1 cellular context compared by ENCODE assay signal in genomic region chr12:54033106-54033979, GRCh38.
TF ChIP-seq lines count a peak whose summit lies in the region.

No MANE protein-coding gene starts in this region.

TF ChIP-seq in HEK293, 187 proteins besides CTCF, POLR2A, EP300 and RAD21 (continued from another document and continues in another):
- TF ChIP-seq, protein P1, sequence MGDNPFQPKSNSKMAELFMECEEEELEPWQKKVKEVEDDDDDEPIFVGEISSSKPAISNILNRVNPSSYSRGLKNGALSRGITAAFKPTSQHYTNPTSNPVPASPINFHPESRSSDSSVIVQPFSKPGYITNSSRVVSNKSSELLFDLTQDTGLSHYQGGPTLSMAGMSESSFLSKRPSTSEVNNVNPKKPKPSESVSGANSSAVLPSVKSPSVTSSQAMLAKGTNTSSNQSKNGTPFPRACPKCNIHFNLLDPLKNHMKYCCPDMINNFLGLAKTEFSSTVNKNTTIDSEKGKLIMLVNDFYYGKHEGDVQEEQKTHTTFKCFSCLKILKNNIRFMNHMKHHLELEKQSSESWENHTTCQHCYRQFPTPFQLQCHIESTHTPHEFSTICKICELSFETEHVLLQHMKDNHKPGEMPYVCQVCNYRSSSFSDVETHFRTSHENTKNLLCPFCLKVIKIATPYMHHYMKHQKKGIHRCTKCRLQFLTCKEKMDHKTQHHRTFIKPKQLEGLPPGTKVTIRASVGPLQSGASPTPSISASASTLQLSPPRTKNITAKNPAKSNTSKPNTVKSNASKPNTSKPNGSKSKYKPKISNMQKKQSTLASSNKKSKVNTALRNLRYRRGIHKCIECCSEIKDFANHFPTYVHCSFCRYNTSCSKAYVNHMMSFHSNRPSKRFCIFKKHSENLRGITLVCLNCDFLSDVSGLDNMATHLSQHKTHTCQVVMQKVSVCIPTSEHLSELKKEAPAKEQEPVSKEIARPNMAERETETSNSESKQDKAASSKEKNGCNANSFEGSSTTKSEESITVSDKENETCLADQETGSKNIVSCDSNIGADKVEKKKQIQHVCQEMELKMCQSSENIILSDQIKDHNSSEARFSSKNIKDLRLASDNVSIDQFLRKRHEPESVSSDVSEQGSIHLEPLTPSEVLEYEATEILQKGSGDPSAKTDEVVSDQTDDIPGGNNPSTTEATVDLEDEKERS (tag by site-specific recombination; IDR thresholded peaks at IDR 0.05) = no peak
- TF ChIP-seq ZFP3 (tag by site-specific recombination; IDR thresholded peaks at IDR 0.05; ENCODE audit: low read depth) (peak; percentile 29; the same call in 1 of the 2 replicates), ZSCAN30 (tag by site-specific recombination; IDR thresholded peaks at IDR 0.05) (peak; percentile 100), ZBTB20 (tag by site-specific recombination; IDR thresholded peaks at IDR 0.05) (peak; percentile 88), ZNF473 (tag by site-specific recombination; IDR thresholded peaks at IDR 0.05) (no peak), ZNF837 (tag by site-specific recombination; IDR thresholded peaks at IDR 0.05) (no peak), REPIN1 (tag by site-specific recombination; IDR thresholded peaks at IDR 0.05; ENCODE audit: low read depth) (no peak), ZNF654 (tag by site-specific recombination; IDR thresholded peaks at IDR 0.05; ENCODE audit: low read depth) (peak; percentile 27; the same call in 1 of the 2 replicates), ZNF274 (IDR thresholded peaks at IDR 0.05; ENCODE audit: low read length) (no peak), ZNF274 (tag by site-specific recombination; IDR thresholded peaks at IDR 0.05; ENCODE audit: borderline replicate concordance) (no peak), ZXDB (tag by site-specific recombination; IDR thresholded peaks at IDR 0.05) (peak; percentile 98), HOXC10 (CRISPR knock-in tag; IDR thresholded peaks at IDR 0.05) (peak; percentile 40; the same call in 1 of the 2 replicates), ZNF223 (tag by site-specific recombination; IDR thresholded peaks at IDR 0.05) (no peak), HOXA7 (CRISPR knock-in tag; IDR thresholded peaks at IDR 0.05; ENCODE audit: borderline replicate concordance) (no peak), ZNF701 (tag by site-specific recombination; IDR thresholded peaks at IDR 0.05) (no peak), ZSCAN23 (tag by site-specific recombination; IDR thresholded peaks at IDR 0.05) (0 out of 2 replicates have a peak, but pooled peaks have one; percentile 81), KLF16 (tag by site-specific recombination; IDR thresholded peaks at IDR 0.05) (peak; percentile 91), ZNF624 (tag by site-specific recombination; IDR thresholded peaks at IDR 0.05) (0 out of 2 replicates have a peak, but pooled peaks have one; percentile 62), ZNF311 (tag by site-specific recombination; IDR thresholded peaks at IDR 0.05; ENCODE audit: borderline replicate concordance) (no peak), TSHZ1 (tag by site-specific recombination; IDR thresholded peaks at IDR 0.05; ENCODE audit: borderline replicate concordance) (peak; percentile 99), ZNF433 (tag by site-specific recombination; IDR thresholded peaks at IDR 0.05; ENCODE audit: low read depth) (no peak), ZNF658 (tag by site-specific recombination; IDR thresholded peaks at IDR 0.05) (no peak), ZNF645 (tag by site-specific recombination; IDR thresholded peaks at IDR 0.05) (peak; percentile 94; the same call in 1 of the 2 replicates), SALL2 (tag by site-specific recombination; IDR thresholded peaks at IDR 0.05; ENCODE audit: borderline replicate concordance) (no peak), KLF17 (tag by site-specific recombination; IDR thresholded peaks at IDR 0.05) (peak; percentile 100), ZNF510 (tag by site-specific recombination; IDR thresholded peaks at IDR 0.05; ENCODE audit: insufficient replicate concordance) (no peak), ZNF292 (tag by site-specific recombination; IDR thresholded peaks at IDR 0.05; ENCODE audit: borderline replicate concordance, low read depth) (no peak), ZNF416 (tag by site-specific recombination; IDR thresholded peaks at IDR 0.05) (no peak), ZNF677 (tag by site-specific recombination; IDR thresholded peaks at IDR 0.05) (no peak), ZBTB44 (tag by site-specific recombination; IDR thresholded peaks at IDR 0.05) (peak; percentile 98), ZNF600 (tag by site-specific recombination; IDR thresholded peaks at IDR 0.05) (peak; percentile 47; the same call in 1 of the 2 replicates), ZNF48 (tag by site-specific recombination; IDR thresholded peaks at IDR 0.05) (no peak), ZNF335 (tag by site-specific recombination; conservative IDR thresholded peaks at IDR 0.05) (peak; percentile 98), PRDM10 (tag by site-specific recombination; IDR thresholded peaks at IDR 0.05) (peak; percentile 48; the same call in 1 of the 2 replicates), ZSCAN4 (tag by site-specific recombination; IDR thresholded peaks at IDR 0.05) (peak; percentile 84)
- TF ChIP-seq, protein P2, sequence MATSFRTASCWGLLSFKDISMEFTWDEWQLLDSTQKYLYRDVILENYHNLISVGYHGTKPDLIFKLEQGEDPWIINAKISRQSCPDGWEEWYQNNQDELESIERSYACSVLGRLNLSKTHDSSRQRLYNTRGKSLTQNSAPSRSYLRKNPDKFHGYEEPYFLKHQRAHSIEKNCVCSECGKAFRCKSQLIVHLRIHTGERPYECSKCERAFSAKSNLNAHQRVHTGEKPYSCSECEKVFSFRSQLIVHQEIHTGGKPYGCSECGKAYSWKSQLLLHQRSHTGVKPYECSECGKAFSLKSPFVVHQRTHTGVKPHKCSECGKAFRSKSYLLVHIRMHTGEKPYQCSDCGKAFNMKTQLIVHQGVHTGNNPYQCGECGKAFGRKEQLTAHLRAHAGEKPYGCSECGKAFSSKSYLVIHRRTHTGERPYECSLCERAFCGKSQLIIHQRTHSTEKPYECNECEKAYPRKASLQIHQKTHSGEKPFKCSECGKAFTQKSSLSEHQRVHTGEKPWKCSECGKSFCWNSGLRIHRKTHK (tag by site-specific recombination; IDR thresholded peaks at IDR 0.05) = no peak
- TF ChIP-seq, protein P3, sequence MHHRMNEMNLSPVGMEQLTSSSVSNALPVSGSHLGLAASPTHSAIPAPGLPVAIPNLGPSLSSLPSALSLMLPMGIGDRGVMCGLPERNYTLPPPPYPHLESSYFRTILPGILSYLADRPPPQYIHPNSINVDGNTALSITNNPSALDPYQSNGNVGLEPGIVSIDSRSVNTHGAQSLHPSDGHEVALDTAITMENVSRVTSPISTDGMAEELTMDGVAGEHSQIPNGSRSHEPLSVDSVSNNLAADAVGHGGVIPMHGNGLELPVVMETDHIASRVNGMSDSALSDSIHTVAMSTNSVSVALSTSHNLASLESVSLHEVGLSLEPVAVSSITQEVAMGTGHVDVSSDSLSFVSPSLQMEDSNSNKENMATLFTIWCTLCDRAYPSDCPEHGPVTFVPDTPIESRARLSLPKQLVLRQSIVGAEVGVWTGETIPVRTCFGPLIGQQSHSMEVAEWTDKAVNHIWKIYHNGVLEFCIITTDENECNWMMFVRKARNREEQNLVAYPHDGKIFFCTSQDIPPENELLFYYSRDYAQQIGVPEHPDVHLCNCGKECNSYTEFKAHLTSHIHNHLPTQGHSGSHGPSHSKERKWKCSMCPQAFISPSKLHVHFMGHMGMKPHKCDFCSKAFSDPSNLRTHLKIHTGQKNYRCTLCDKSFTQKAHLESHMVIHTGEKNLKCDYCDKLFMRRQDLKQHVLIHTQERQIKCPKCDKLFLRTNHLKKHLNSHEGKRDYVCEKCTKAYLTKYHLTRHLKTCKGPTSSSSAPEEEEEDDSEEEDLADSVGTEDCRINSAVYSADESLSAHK (tag by site-specific recombination; IDR thresholded peaks at IDR 0.05) = peak; percentile 99
- TF ChIP-seq, protein P4, sequence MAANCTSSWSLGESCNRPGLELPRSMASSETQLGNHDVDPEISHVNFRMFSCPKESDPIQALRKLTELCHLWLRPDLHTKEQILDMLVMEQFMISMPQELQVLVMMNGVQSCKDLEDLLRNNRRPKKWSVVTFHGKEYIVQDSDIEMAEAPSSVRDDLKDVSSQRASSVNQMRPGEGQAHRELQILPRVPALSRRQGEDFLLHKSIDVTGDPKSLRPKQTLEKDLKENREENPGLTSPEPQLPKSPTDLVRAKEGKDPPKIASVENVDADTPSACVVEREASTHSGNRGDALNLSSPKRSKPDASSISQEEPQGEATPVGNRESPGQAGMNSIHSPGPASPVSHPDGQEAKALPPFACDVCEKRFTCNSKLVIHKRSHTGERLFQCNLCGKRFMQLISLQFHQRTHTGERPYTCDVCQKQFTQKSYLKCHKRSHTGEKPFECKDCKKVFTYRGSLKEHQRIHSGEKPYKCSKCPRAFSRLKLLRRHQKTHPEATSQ (tag by site-specific recombination; IDR thresholded peaks at IDR 0.05) = no peak
